Comparison of ENCODE assay signal across 14 cellular contexts in the genomic region with DNA sequence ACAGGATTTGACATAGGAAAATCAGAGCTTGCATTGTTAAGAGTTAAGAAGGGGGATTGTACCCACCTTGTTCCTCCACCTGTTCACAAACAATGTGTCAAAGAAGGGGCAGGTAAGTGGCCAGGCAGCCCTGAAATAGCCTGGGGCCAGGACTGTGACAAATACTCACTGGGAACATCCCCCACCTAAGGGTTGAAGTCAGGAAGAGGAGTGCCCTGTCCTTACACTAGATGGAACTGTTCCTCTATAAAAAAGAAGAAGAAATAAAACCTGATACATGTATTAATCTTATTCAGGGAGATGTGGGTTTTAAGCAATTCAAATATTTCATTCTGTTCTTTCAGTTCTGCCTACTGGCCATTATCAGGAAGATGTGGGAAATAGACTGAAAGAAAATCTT. TPM values are rescaled to one million over a fixed set of nuclear protein-coding genes. Genes with fewer than 3 reads are reported as not detected.
DNase-seq lines count a peak whose midpoint lies in the region; ATAC-seq, FAIRE-seq and TF ChIP-seq lines count a peak whose summit lies in the region.
"Had no signal": no experiment of that assay in that cellular context is flagged by ENCODE, and none has a peak within 500 bp of the region (broad histone marks: within the 10 kb centered on the region; RNA-seq: fewer than 3 reads in every experiment).

No MANE protein-coding gene starts in this region.

- SMC1A ChIA-PET in GM12878 (lab: Charles Lee; ENCODE audit: uncharacterized antibody, unreplicated experiment): interaction anchor here (0.8 to 3.7 kb wide), 10 partner anchors 11 to 471 kb away, joined by 3 to 14 read pairs (median 4); no protein-coding TSS in a partner anchor

- no peaks in the 10 kb centered on the region for H4K20me1 ChIP-seq in GM12878 (ENCODE audit: control insufficient read depth, insufficient read depth)

- H3K9me3 Mint-ChIP-seq in activated naive CD8-positive, alpha-beta T cell treated with anti-CD3 and anti-CD28 coated beads, Interleukin-2, amount 50 U/mL, for 24 hours: no peaks in the 10 kb centered on the region

- H3K79me2 ChIP-seq in GM12878 (ENCODE audit: control insufficient read depth, insufficient read depth, low read length) (no peaks in the 10 kb centered on the region), mesendoderm (ENCODE audit: control insufficient read depth, insufficient read depth, low read length) (no peaks in the 10 kb centered on the region)

- no peaks in the 10 kb centered on the region for H3K36me3 Mint-ChIP-seq in activated naive CD8-positive, alpha-beta T cell treated with anti-CD3 and anti-CD28 coated beads, Interleukin-2, amount 50 U/mL, for 24 hours (ENCODE audit: low read depth)

- no peak overlapping the region for H3K27ac Mint-ChIP-seq in activated naive CD8-positive, alpha-beta T cell treated with anti-CD3 and anti-CD28 coated beads, Interleukin-2, amount 50 U/mL, for 24 hours

- H3K4me3 ChIP-seq in GM12878 (no peak overlapping the region), mesendoderm (ENCODE audit: low read length) (no peak overlapping the region), testis (no peak overlapping the region)
- H3K4me3 ChIP-seq: mucosa of descending colon had no signal

- in situ Hi-C loops in GM12878 (cut with MboI): no loop called here

- no peaks in the 10 kb centered on the region for H3K79me1 ChIP-seq in mesendoderm (ENCODE audit: low read length)

- H3K9ac ChIP-seq in GM12878 (ENCODE audit: control insufficient read depth, insufficient read depth, low read length) (no peak overlapping the region), mesendoderm (ENCODE audit: low read length) (no peak overlapping the region)

- H3K4me2 ChIP-seq in GM12878 (ENCODE audit: control insufficient read depth, insufficient read depth) (no peak overlapping the region), mesendoderm (ENCODE audit: low read length) (no peak overlapping the region)

- BruUV-seq in GM12878 (replicated peaks; lab: Mats Ljungman, UMichigan): no TSS peak

- RAD21 ChIA-PET in GM12878 (lab: Charles Lee; ENCODE audit: unreplicated experiment): interaction anchor here (0.9 to 1.9 kb wide), 3 partner anchors 308 to 470 kb away, joined by 3 to 6 read pairs (median 5); no protein-coding TSS in a partner anchor

- peaks cover 3% of the 10 kb centered on the region for H3K27me3 Mint-ChIP-seq in activated naive CD8-positive, alpha-beta T cell treated with anti-CD3 and anti-CD28 coated beads, Interleukin-2, amount 50 U/mL, for 24 hours

- POLR2A ChIA-PET in GM12878 (lab: Charles Lee): no interaction called here

- DNase-seq in DMS 273 (lab: John Stamatoyannopoulos, UW; ENCODE audit: unreplicated experiment): peak; percentile 27
- no peak for DNase-seq in DMS 273 treated with DMSO at 0.1 percent for 48 hours (lab: John Stamatoyannopoulos, UW)
- peak; percentile 49 for DNase-seq in NCI-H146 (lab: John Stamatoyannopoulos, UW)
- DNase-seq in GM12878 (ENCODE audit: low read depth, low spot score): no peak
- peak; percentile 71 for DNase-seq in mesendoderm
- DNase-seq in posterior cingulate gyrus: no peak
- DNase-seq in testis: no peak
- DNase-seq in activated naive CD8-positive, alpha-beta T cell treated with anti-CD3 and anti-CD28 coated beads, Interleukin-2, amount 50 U/mL, for 24 hours: no peak
- DNase-seq: activated T-cell treated with anti-CD3 and anti-CD28 coated beads, Interleukin-2, amount 50 U/mL, for 48 hours; head of caudate nucleus; mucosa of descending colon; NCI-H446 treated with DMSO at 0.1 percent for 48 hours had no signal

- H2AK5ac ChIP-seq in mesendoderm (ENCODE audit: low read length): no peak overlapping the region

- H4K5ac ChIP-seq in mesendoderm (ENCODE audit: low read length): no peak overlapping the region

- no peak overlapping the region for H2BK15ac ChIP-seq in mesendoderm (replicated peaks; ENCODE audit: low read depth)

- H3K56ac ChIP-seq in mesendoderm (ENCODE audit: low read length): no peak overlapping the region

- no peak overlapping the region for H3K18ac ChIP-seq in mesendoderm (ENCODE audit: low read length)

- CTCF ChIA-PET in GM12878 (lab: Yijun Ruan, JAX): interaction anchor here (0.6 to 3.7 kb wide), 17 partner anchors 9 to 471 kb away, joined by 3 to 26 read pairs (median 5); no protein-coding TSS in a partner anchor

- no peak overlapping the region for H3K4me3 Mint-ChIP-seq in activated naive CD8-positive, alpha-beta T cell treated with anti-CD3 and anti-CD28 coated beads, Interleukin-2, amount 50 U/mL, for 24 hours

- intact Hi-C loops in GM12878 (cut with micrococcal nuclease; ENCODE audit: unreplicated experiment) (loop anchor here (1.0 kb wide), 1 partner anchor 247 kb away; no protein-coding TSS in a partner anchor), posterior cingulate gyrus (cut with DNase I) (no loop called here), testis (cut with DNase I; ENCODE audit: low total_unique reads) (no loop called here)

- H3K9me3 ChIP-seq in GM12878 (replicated peaks; ENCODE audit: control insufficient read depth, insufficient read depth, low read length) (no peaks in the 10 kb centered on the region; the same call in 2 of the 3 replicates), testis (no peaks in the 10 kb centered on the region)
- H3K9me3 ChIP-seq: mucosa of descending colon had no signal

- H3K27ac ChIP-seq in GM12878 (ENCODE audit: control insufficient read depth, insufficient read depth) (no peak overlapping the region), mesendoderm (ENCODE audit: low read depth, low read length) (no peak overlapping the region), testis (no peak overlapping the region)
- H3K27ac ChIP-seq: 22Rv1 had no signal

- no peaks in the 10 kb centered on the region for H3K4me1 Mint-ChIP-seq in activated naive CD8-positive, alpha-beta T cell treated with anti-CD3 and anti-CD28 coated beads, Interleukin-2, amount 50 U/mL, for 24 hours

- peak; percentile 43; the same call in 1 of the 2 replicates for TF ChIP-seq RAD21 in GM12878 (IDR thresholded peaks at IDR 0.05; ENCODE audit: insufficient read depth, low read depth, low read length)

- TF ChIP-seq CTCF in GM12878 (IDR thresholded peaks at IDR 0.05 in 2 of 3, conservative IDR thresholded peaks at IDR 0.05 in 1 of 3; ENCODE audit: control insufficient read depth in 2 of 3, extremely low read depth in 1 of 3, insufficient read depth in 1 of 3, low read depth in 3 of 3, low read length in 3 of 3): peak in 2 of 3 experiments; percentile 15 to 25; a peak in 2 of 6 replicates
- no peak for TF ChIP-seq CTCF in testis (IDR thresholded peaks at IDR 0.05)

- no peak for TF ChIP-seq EP300 in GM12878 (IDR thresholded peaks at IDR 0.05; ENCODE audit: borderline replicate concordance in 1 of 2, control insufficient read depth in 1 of 2, low read depth in 2 of 2, low read length in 2 of 2)

- no peak overlapping the region for H2BK120ac ChIP-seq in mesendoderm (ENCODE audit: low read depth, low read length)

- TF ChIP-seq POLR2A in GM12878 (IDR thresholded peaks at IDR 0.05; ENCODE audit: low read depth, low read length) (no peak), testis (IDR thresholded peaks at IDR 0.05) (no peak)

- ATAC-seq in GM12878: peak; percentile 45; the same call in 2 of the 3 replicates
- no peak for ATAC-seq in activated naive CD8-positive, alpha-beta T cell treated with anti-CD3 and anti-CD28 coated beads, Interleukin-2, amount 50 U/mL, for 24 hours
- ATAC-seq: mucosa of descending colon had no signal

- H3K4ac ChIP-seq in mesendoderm (ENCODE audit: low read depth, low read length): no peak overlapping the region

- FAIRE-seq in GM12878 (lab: Jason Lieb, UNC): no peak

- H3K4me1 ChIP-seq in GM12878 (ENCODE audit: control insufficient read depth, insufficient read depth, low read length) (no peaks in the 10 kb centered on the region), mesendoderm (ENCODE audit: control insufficient read depth, low read depth, low read length) (peaks cover 3% of the 10 kb centered on the region), testis (no peaks in the 10 kb centered on the region)

- H4K8ac ChIP-seq in mesendoderm (ENCODE audit: low read depth, low read length): no peak overlapping the region

- no peaks in the 10 kb centered on the region for H3K36me3 ChIP-seq in GM12878 (ENCODE audit: control insufficient read depth in 2 of 2, insufficient read depth in 2 of 2, low read length in 1 of 2)
- no peaks in the 10 kb centered on the region for H3K36me3 ChIP-seq in mesendoderm (ENCODE audit: control insufficient read depth, insufficient read depth, low read length)
- no peaks in the 10 kb centered on the region for H3K36me3 ChIP-seq in testis (ENCODE audit: low read depth, missing control alignments)

- no peak overlapping the region for H3K23ac ChIP-seq in mesendoderm (ENCODE audit: low read length)

- H3K27me3 ChIP-seq in GM12878 (replicated peaks in 1 of 2; ENCODE audit: control insufficient read depth in 2 of 2, insufficient read depth in 2 of 2, low read length in 1 of 2) (no peaks in the 10 kb centered on the region), mesendoderm (ENCODE audit: insufficient read depth, low read length, poor library complexity) (no peaks in the 10 kb centered on the region), testis (no peaks in the 10 kb centered on the region)

- no peak overlapping the region for H2BK5ac ChIP-seq in mesendoderm (ENCODE audit: low read length)

- H2AFZ ChIP-seq in GM12878 (ENCODE audit: control insufficient read depth, low read depth, low read length): no peak overlapping the region

TF ChIP-seq in GM12878, 131 proteins besides CTCF, POLR2A, EP300 and RAD21 (continues in another document):
- TF ChIP-seq TBL1XR1 (IDR thresholded peaks at IDR 0.05; ENCODE audit: low read depth, low read length): no peak
- TF ChIP-seq ESRRA (IDR thresholded peaks at IDR 0.05; ENCODE audit: low read length): no peak

RNA-seq across cellular contexts. Expression of a gene that starts 41.9 kb away (rescaled TPM):
- 29.8 and 30.6 TPM in 2 replicates for total RNA-seq in GM12878 (2013; cell fraction: nucleolus; rRNA removed)
- total RNA-seq in GM12878 (2014; rRNA removed) (0.06 and 1.1 TPM in 2 replicates), GM12878 (2014; rRNA removed; fragmentation: Illumina TruSeq; extraction: Trizol) (0.18 and 0.27 TPM in 2 replicates), GM12878 (2021) (0.08 and 0.10 TPM in 2 replicates), testis (under 1 TPM; 0.06 to 0.47 TPM)
- polyA plus RNA-seq in GM12878 (2011; ENCODE audit: low read depth): not detected
- polyA plus RNA-seq in GM12878 (2011; rRNA removed) (0.50 and 1.4 TPM in 2 replicates), GM12878 (2014; fragmentation: Illumina TruSeq; extraction: Trizol) (0.06 and 0.19 TPM in 2 replicates), GM12878 (2014; fragmentation: Nextera tagmentation; extraction: Ambion mirVana) (under 1 TPM; 0.04 to 0.05 TPM), GM12878 (2014; rRNA removed) (0.05 and 0.99 TPM in 2 replicates), GM12878 (2016; fragmentation: Nextera tagmentation; extraction: Ambion mirVana) (under 1 TPM; 0.19 to 0.43 TPM), testis (ENCODE audit: insufficient read depth, low read depth, low replicate concordance) (0.38 TPM)
- 0.88 and 1.5 TPM in 2 replicates for polyA plus RNA-seq in GM12878 (2011; cell fraction: cytosol; rRNA removed)
- 1.1 and 2.2 TPM in 2 replicates for polyA plus RNA-seq in GM12878 (2011; cell fraction: nucleus; rRNA removed)
- polyA plus RNA-seq in GM12878 (2012): 0.17 and 0.31 TPM in 2 replicates
- 2.5 and 4.2 TPM in 2 replicates for polyA minus RNA-seq in GM12878 (2011; rRNA and poly(A)+ RNA removed)
- polyA minus RNA-seq in GM12878 (2011; cell fraction: cytosol; rRNA and poly(A)+ RNA removed): 0.42 TPM in 1 of 2 replicates, not detected in the other
- polyA minus RNA-seq in GM12878 (2011; cell fraction: nucleus; rRNA and poly(A)+ RNA removed): 3.5 and 6.5 TPM in 2 replicates
- 1.2 TPM for polyA plus RNA-seq in mesendoderm (2013, experiment 1 of 2)
- 1.4 TPM for polyA plus RNA-seq in mesendoderm (2013, experiment 2 of 2)
- total RNA-seq: T-helper 2 cell treated with Interferon-gamma antibody and Interleukin-4, amounts not matched to agents 100 ng/mL and 5 ng/mL, for 36 hours had no signal

Comparison
In these comparisons a context has a peak if more than half of its experiments do, and no peak if none do; other contexts are left out.
1. DNase-seq: peak in DMS 273 (single experiment), NCI-H146 (single experiment) and mesendoderm (single experiment); none in DMS 273 treated with DMSO at 0.1 percent for 48 hours (single experiment), GM12878 (single experiment), posterior cingulate gyrus (0 of 10), testis (single experiment) and activated naive CD8-positive, alpha-beta T cell treated with anti-CD3 and anti-CD28 coated beads, Interleukin-2, amount 50 U/mL, for 24 hours (single experiment).
2. CTCF ChIP-seq: peak in GM12878 (2 of 3); none in testis (0 of 3).